ENCODE assay signal across 14 cellular contexts in the genomic region with DNA sequence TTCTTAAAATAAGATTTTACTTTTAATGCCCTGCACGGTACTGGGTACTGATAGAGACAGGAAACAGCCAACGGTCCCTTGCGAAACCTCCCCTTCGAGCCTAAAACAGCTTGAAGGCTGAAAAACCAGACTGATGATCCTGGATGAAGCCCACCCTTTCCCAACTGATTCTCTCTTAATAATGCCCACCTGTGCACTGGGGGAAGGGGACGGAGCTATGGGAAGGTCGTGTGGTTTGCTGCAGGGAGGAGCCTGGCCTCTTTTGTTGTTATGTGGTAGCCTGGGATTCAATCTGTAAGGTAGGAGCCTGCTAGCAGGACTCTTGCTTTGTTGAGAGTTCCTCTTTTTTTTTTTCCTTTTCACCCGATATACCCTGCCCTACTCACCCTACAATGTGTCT. TPM values are rescaled to one million over a fixed set of nuclear protein-coding genes. Genes with fewer than 3 reads are reported as not detected.
DNase-seq lines count a peak whose midpoint lies in the region; ATAC-seq and TF ChIP-seq lines count a peak whose summit lies in the region.
"Had no signal": no experiment of that assay in that cellular context is flagged by ENCODE, and none has a peak within 500 bp of the region (broad histone marks: within the 10 kb centered on the region; RNA-seq: fewer than 3 reads in every experiment).

No MANE protein-coding gene starts in this region.

- intact Hi-C loops in heart right ventricle (cut with DNase I) = loop anchor here in 1 of 10 donors (10.0 kb wide), 1 partner anchor 64 kb away; no protein-coding TSS in a partner anchor

- peaks cover 0 to 25% (median 0%) of the 10 kb centered on the region in 9 donors for H3K36me3 ChIP-seq in heart right ventricle
- H3K36me3 ChIP-seq: brain microvascular endothelial cell, MG63, sigmoid colon had no signal

- DNase-seq in Ammon's horn (ENCODE audit: low spot score) = peak; percentile 17
- peak; percentile 70 for DNase-seq in SKM-1 treated with dmso at 0.1 percent for 144 hours (lab: John Stamatoyannopoulos, UW; ENCODE audit: unreplicated experiment)
- DNase-seq in heart right ventricle = no peak
- no peak for DNase-seq in NCI-H526 (lab: John Stamatoyannopoulos, UW)
- DNase-seq in HT-29 (ENCODE audit: low spot score) = no peak
- no peak for DNase-seq in NCI-H1092 treated with DMSO at 0.1 percent for 48 hours (lab: John Stamatoyannopoulos, UW)
- DNase-seq: activated CD4-positive, alpha-beta T cell treated with anti-CD3 and anti-CD28 coated beads, Interleukin-2, amount 50 U/mL, for 4 hours; brain microvascular endothelial cell; COR-L47; kidney glomerular epithelial cell; MG63; sigmoid colon had no signal

- peaks cover 0 to 66% (median 0%) of the 10 kb centered on the region in 9 donors for H3K4me1 ChIP-seq in heart right ventricle
- H3K4me1 ChIP-seq: sigmoid colon had no signal

- H3K9me3 ChIP-seq in heart right ventricle = peaks cover 0 to 8% (median 0%) of the 10 kb centered on the region in 11 donors
- H3K9me3 ChIP-seq: MG63, sigmoid colon had no signal

- peak; percentile 39 for ATAC-seq in GM18511 (IDR thresholded peaks at IDR 0.05; ENCODE audit: unreplicated experiment)
- ATAC-seq in heart right ventricle = peak in 5 of 8 donors; percentile 37 to 56 (median 42)
- ATAC-seq in GM21619 (IDR thresholded peaks at IDR 0.05; ENCODE audit: unreplicated experiment) = no peak

- 54 to 57% methylated on average over 7 of the region's 7 CpGs for WGBS in heart right ventricle, 2 donors

- no peaks in the 10 kb centered on the region for H3K27me3 ChIP-seq in heart right ventricle
- H3K27me3 ChIP-seq: brain microvascular endothelial cell, MG63, sigmoid colon had no signal

- peak overlapping the region in 1 of 10 donors; percentile 75 for H3K27ac ChIP-seq in heart right ventricle
- H3K27ac ChIP-seq: brain microvascular endothelial cell had no signal

- H3K4me3 ChIP-seq in heart right ventricle = peak overlapping the region in 1 of 10 donors; percentile 23
- H3K4me3 ChIP-seq: MG63, sigmoid colon had no signal

- no peak for TF ChIP-seq CTCF in heart right ventricle (IDR thresholded peaks at IDR 0.05)

RNA-seq across cellular contexts. Expression of a gene that starts 25.6 kb away (rescaled TPM):
- 10 to 100 TPM in 1 of 10 donors, 1 to 10 TPM in 6, under 1 TPM in 3; 0.28 to 12.8 (median 1.6) TPM for total RNA-seq in heart right ventricle
- 1 to 10 TPM; 1.2 to 2.0 TPM for polyA plus RNA-seq in heart right ventricle
- total RNA-seq in HT-29 (2014; rRNA removed; shearing (Covaris generic)) = 0.08 TPM in 1 of 2 replicates, not detected in the other

Comparison
In these comparisons a context has a peak if more than half of its experiments do, and no peak if none do; other contexts are left out.
1. DNase-seq: peak in Ammon's horn (single experiment) and SKM-1 treated with dmso at 0.1 percent for 144 hours (single experiment); none in heart right ventricle (0 of 2), NCI-H526 (0 of 2), HT-29 (single experiment) and NCI-H1092 treated with DMSO at 0.1 percent for 48 hours (single experiment).